In genomic region chr6:125124250-125124777, GRCh38 we compare ENCODE assay signal across 25 cellular contexts. TPM values are rescaled to one million over a fixed set of nuclear protein-coding genes. Genes with fewer than 3 reads are reported as not detected.
DNase-seq lines count a peak whose midpoint lies in the region; ATAC-seq, FAIRE-seq and TF ChIP-seq lines count a peak whose summit lies in the region.
"Had no signal": no experiment of that assay in that cellular context is flagged by ENCODE, and none has a peak within 500 bp of the region (broad histone marks: within the 10 kb centered on the region; RNA-seq: fewer than 3 reads in every experiment).

No MANE protein-coding gene starts in this region.

- DNase-seq in MCF 10A (ENCODE audit: unreplicated experiment) (peak; percentile 96), breast epithelium (ENCODE audit: low spot score in 2 of 2) (no peak), astrocyte (ENCODE audit: low read depth) (peak; percentile 41), kidney tubule cell (ENCODE audit: low spot score) (peak; percentile 88), KG1 (lab: John Stamatoyannopoulos, UW) (no peak), DMS153 treated with DMSO at 0.1 percent for 48 hours (lab: John Stamatoyannopoulos, UW; ENCODE audit: unreplicated experiment) (no peak)
- DNase-seq: activated CD4-positive, alpha-beta T cell treated with anti-CD3 and anti-CD28 coated beads for 48 hours; activated naive CD8-positive, alpha-beta T cell treated with anti-CD3 and anti-CD28 coated beads for 36 hours; CD4-positive, alpha-beta memory T cell; GF-D8; hippocampal formation; Kasumi-1; left ventricle myocardium superior; natural killer cell; NCI-H2029; NCI-H774; Right ventricle myocardium superior; stimulated activated CD4-positive, alpha-beta T cell treated with anti-CD3 and anti-CD28 coated beads, Interleukin-2, amount 100 ng/mL, for 48 hours had no signal

- no peaks in the 10 kb centered on the region for H3K79me2 ChIP-seq in astrocyte (ENCODE audit: insufficient read depth, low read length)

- TF ChIP-seq CTCF in MCF 10A (IDR thresholded peaks at IDR 0.05; ENCODE audit: unreplicated experiment) (no peak), breast epithelium (IDR thresholded peaks at IDR 0.05) (no peak), astrocyte (IDR thresholded peaks at IDR 0.05; ENCODE audit: insufficient read depth, low read depth, low read length) (no peak)

- H3K27ac Mint-ChIP-seq in MCF 10A (ENCODE audit: low read depth, unreplicated experiment): peak overlapping the region; percentile 76
- H3K27ac Mint-ChIP-seq in astrocyte (ENCODE audit: unreplicated experiment): peak overlapping the region; percentile 70
- H3K27ac Mint-ChIP-seq: activated naive CD8-positive, alpha-beta T cell treated with anti-CD3 and anti-CD28 coated beads for 36 hours; CD4-positive, alpha-beta memory T cell; natural killer cell had no signal

- intact Hi-C loops in MCF 10A (cut with micrococcal nuclease) (no loop called here), breast epithelium (cut with DNase I; ENCODE audit: low total_unique reads) (no loop called here)

- H3K4me3 ChIP-seq in breast epithelium: no peak overlapping the region
- H3K4me3 ChIP-seq in astrocyte (ENCODE audit: insufficient read depth, low read depth, low read length): no peak overlapping the region
- H3K4me3 ChIP-seq: esophagus muscularis mucosa, right atrium auricular region had no signal

- H3K9me3 ChIP-seq in breast epithelium (no peaks in the 10 kb centered on the region), astrocyte (ENCODE audit: insufficient read depth, low read depth, low read length) (no peaks in the 10 kb centered on the region)
- H3K9me3 ChIP-seq: esophagus muscularis mucosa, right atrium auricular region had no signal

- no TSS peak for BruUV-seq in MCF 10A (replicated peaks; lab: Mats Ljungman, UMichigan)

- H3K4me2 ChIP-seq in astrocyte (ENCODE audit: low read length): peak overlapping the region; percentile 50

- H3K9ac ChIP-seq in astrocyte (ENCODE audit: low read length): no peak overlapping the region

- H3K4me1 Mint-ChIP-seq in MCF 10A (ENCODE audit: insufficient read depth, unreplicated experiment): peaks cover 17% of the 10 kb centered on the region
- peaks cover 13% of the 10 kb centered on the region for H3K4me1 Mint-ChIP-seq in astrocyte (ENCODE audit: low read depth, unreplicated experiment)
- H3K4me1 Mint-ChIP-seq: activated naive CD8-positive, alpha-beta T cell treated with anti-CD3 and anti-CD28 coated beads for 36 hours; CD4-positive, alpha-beta memory T cell; natural killer cell had no signal

- H3K4me3 Mint-ChIP-seq in MCF 10A (ENCODE audit: unreplicated experiment): peak overlapping the region; percentile 42
- no peak overlapping the region for H3K4me3 Mint-ChIP-seq in astrocyte (ENCODE audit: unreplicated experiment)
- H3K4me3 Mint-ChIP-seq: activated naive CD8-positive, alpha-beta T cell treated with anti-CD3 and anti-CD28 coated beads for 36 hours; CD4-positive, alpha-beta memory T cell; natural killer cell had no signal

- peak overlapping the region; percentile 79 for H2AFZ ChIP-seq in astrocyte (ENCODE audit: low read depth, low read length)

- TF ChIP-seq POLR2A in breast epithelium (IDR thresholded peaks at IDR 0.05): no peak

- CTCF ChIA-PET in MCF 10A (lab: Yijun Ruan, JAX): interaction anchor here (0.5 to 3.0 kb wide), 18 partner anchors 10 to 278 kb away, joined by 3 to 24 read pairs (median 5); partner anchors contain the start of gene TPD52L1

- no peaks in the 10 kb centered on the region for H4K20me1 ChIP-seq in astrocyte (ENCODE audit: insufficient read depth, low read length)

- POLR2A ChIA-PET in MCF 10A (lab: Yijun Ruan, JAX): interaction anchor here (0.5 to 1.8 kb wide), 9 partner anchors 10 to 657 kb away, joined by 3 to 13 read pairs (median 4); partner anchors contain the start of genes HDDC2, RNF217 and TPD52L1

- H3K9me3 Mint-ChIP-seq in MCF 10A (ENCODE audit: unreplicated experiment): no peaks in the 10 kb centered on the region
- peaks cover 7% of the 10 kb centered on the region for H3K9me3 Mint-ChIP-seq in astrocyte (ENCODE audit: unreplicated experiment)
- H3K9me3 Mint-ChIP-seq: activated naive CD8-positive, alpha-beta T cell treated with anti-CD3 and anti-CD28 coated beads for 36 hours; natural killer cell had no signal

- H3K27ac ChIP-seq in breast epithelium (no peak overlapping the region), astrocyte (ENCODE audit: low read depth, low read length) (no peak overlapping the region)
- H3K27ac ChIP-seq: esophagus muscularis mucosa, right atrium auricular region had no signal

- FAIRE-seq in astrocyte (lab: Jason Lieb, UNC): no peak
- FAIRE-seq: A204.1, GM19239 had no signal

- H3K27me3 Mint-ChIP-seq in MCF 10A (ENCODE audit: insufficient read depth, unreplicated experiment) (no peaks in the 10 kb centered on the region), astrocyte (ENCODE audit: low read depth, unreplicated experiment) (no peaks in the 10 kb centered on the region)
- H3K27me3 Mint-ChIP-seq: activated naive CD8-positive, alpha-beta T cell treated with anti-CD3 and anti-CD28 coated beads for 36 hours had no signal

- no peaks in the 10 kb centered on the region for H3K4me1 ChIP-seq in breast epithelium
- peaks cover 5% of the 10 kb centered on the region for H3K4me1 ChIP-seq in astrocyte (ENCODE audit: insufficient read depth, low read length)
- H3K4me1 ChIP-seq: esophagus muscularis mucosa, right atrium auricular region had no signal

- H3K36me3 ChIP-seq in breast epithelium (no peaks in the 10 kb centered on the region), astrocyte (ENCODE audit: insufficient read depth, low read length) (no peaks in the 10 kb centered on the region)
- H3K36me3 ChIP-seq: esophagus muscularis mucosa, right atrium auricular region had no signal

- no peaks in the 10 kb centered on the region for H3K36me3 Mint-ChIP-seq in MCF 10A (ENCODE audit: insufficient read depth, unreplicated experiment)
- peaks cover 7% of the 10 kb centered on the region for H3K36me3 Mint-ChIP-seq in astrocyte (ENCODE audit: low read depth, unreplicated experiment)
- H3K36me3 Mint-ChIP-seq: activated naive CD8-positive, alpha-beta T cell treated with anti-CD3 and anti-CD28 coated beads for 36 hours; CD4-positive, alpha-beta memory T cell; natural killer cell had no signal

- no peaks in the 10 kb centered on the region for H3K27me3 ChIP-seq in breast epithelium
- no peaks in the 10 kb centered on the region for H3K27me3 ChIP-seq in astrocyte (ENCODE audit: insufficient read depth, low read length)
- H3K27me3 ChIP-seq: esophagus muscularis mucosa, right atrium auricular region had no signal

- no peak for ATAC-seq in HG02678 (IDR thresholded peaks at IDR 0.05; ENCODE audit: unreplicated experiment)
- no peak for ATAC-seq in GM18868 (IDR thresholded peaks at IDR 0.05; ENCODE audit: unreplicated experiment)
- ATAC-seq: left ventricle myocardium superior, natural killer cell had no signal

RNA-seq across cellular contexts. Expression of gene TPD52L1, which starts 29.3 kb away (rescaled TPM):
- 69.5 and 92.6 TPM in 2 replicates for total RNA-seq in MCF 10A (2022)
- total RNA-seq in breast epithelium: 100 to 1,000 TPM in 1 of 3 donors, 10 to 100 TPM in 2; 27.2 to 266 (median 81.3) TPM
- total RNA-seq in astrocyte: 32.4 and 32.8 TPM in 2 replicates
- total RNA-seq: T-helper 2 cell treated with Interferon-gamma antibody and Interleukin-4, amounts not matched to agents 100 ng/mL and 5 ng/mL, for 36 hours had no signal

Comparison
In these comparisons a context has a peak if more than half of its experiments do, and no peak if none do; other contexts are left out.
1. DNase-seq: peak in MCF 10A (single experiment), astrocyte (single experiment) and kidney tubule cell (single experiment); none in breast epithelium (0 of 2), KG1 (single experiment) and DMS153 treated with DMSO at 0.1 percent for 48 hours (single experiment).